In the genomic region with DNA sequence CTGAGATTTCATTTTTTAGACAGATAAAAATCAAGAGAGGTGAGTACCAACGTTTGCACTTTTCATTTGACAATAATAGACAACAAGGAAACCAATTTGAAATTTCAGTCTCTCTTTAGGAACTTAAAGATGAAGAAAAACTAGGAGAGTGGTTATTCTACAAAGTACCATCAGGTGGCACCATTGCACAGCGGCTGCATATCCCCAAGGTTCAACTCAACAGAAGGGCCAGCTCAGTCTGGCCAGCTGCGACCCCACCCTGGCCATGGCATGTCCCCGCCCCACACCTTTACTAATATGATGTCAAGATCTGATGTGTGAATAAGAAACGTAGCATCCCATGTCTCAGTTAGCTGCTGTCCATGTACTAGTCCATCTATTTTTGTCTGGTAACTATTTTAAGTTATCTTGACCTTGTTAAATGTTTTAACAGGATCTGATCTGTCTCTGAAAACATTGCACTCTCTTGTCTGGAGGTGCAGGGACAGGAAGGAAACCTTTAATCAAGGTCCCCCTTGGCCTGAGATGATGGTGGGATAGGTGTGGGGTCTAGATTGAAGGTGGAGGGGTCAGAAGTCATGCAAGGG, we compare ENCODE assay signal across 8 cellular contexts. TPM values are rescaled to one million over a fixed set of nuclear protein-coding genes. Genes with fewer than 3 reads are reported as not detected.
DNase-seq lines count a peak whose midpoint lies in the region; ATAC-seq and FAIRE-seq lines count a peak whose summit lies in the region.

No MANE protein-coding gene starts in this region.

- DNase-seq in Daoy (ENCODE audit: low read depth) (peak; percentile 61), NOMO-1 treated with dmso at 0.1 percent for 144 hours (lab: John Stamatoyannopoulos, UW; ENCODE audit: unreplicated experiment) (peak; percentile 18), anterior cingulate cortex (lab: John Stamatoyannopoulos, UW) (peak in 40 of 58 donors; percentile 1 to 55 (median 20)), hippocampal formation (lab: John Stamatoyannopoulos, UW) (peak; percentile 23 to 65), small intestine (peak; percentile 61)
- no peak for DNase-seq in central memory CD4-positive, alpha-beta T cell

- H3K27ac ChIP-seq in small intestine (ENCODE audit: low read depth in 1 of 2, low read length in 1 of 2), result no peak overlapping the region

- FAIRE-seq in small intestine (lab: Jason Lieb, UNC), result no peak

- peak; percentile 50 for ATAC-seq in HG03159 (IDR thresholded peaks at IDR 0.05; ENCODE audit: unreplicated experiment)
- ATAC-seq in HG02588 (IDR thresholded peaks at IDR 0.05; ENCODE audit: unreplicated experiment), result no peak

- peaks cover 0 to 2% of the 10 kb centered on the region in 2 donors for H3K27me3 ChIP-seq in small intestine (ENCODE audit: control insufficient read depth in 2 of 2, insufficient read depth in 2 of 2, low read length in 2 of 2)

- no peaks in the 10 kb centered on the region for H3K9me3 ChIP-seq in small intestine (ENCODE audit: control insufficient read depth, low read depth)

- H3K4me1 ChIP-seq in small intestine (ENCODE audit: control insufficient read depth in 2 of 2, insufficient read depth in 1 of 2, low read depth in 1 of 2, low read length in 1 of 2), result peaks cover 0 to 3% of the 10 kb centered on the region in 2 donors

- no peak overlapping the region for H3K4me3 ChIP-seq in small intestine (ENCODE audit: low read depth in 1 of 2, low read length in 2 of 2)

- no peaks in the 10 kb centered on the region for H3K36me3 ChIP-seq in small intestine (ENCODE audit: control insufficient read depth in 2 of 2, insufficient read depth in 2 of 2, low read length in 2 of 2)

- 1% methylated on average over 5 of the region's 5 CpGs for WGBS in small intestine, 3 donors

RNA-seq across cellular contexts. Expression of a gene that starts 35.5 kb away (rescaled TPM):
- 0.30 and 0.34 TPM in 2 replicates for total RNA-seq in Daoy (2014; rRNA removed; shearing (Covaris generic))
- 1 to 10 TPM in 2 of 3 donors, under 1 TPM in 1; 0.81 to 2.7 (median 1.1) TPM for polyA plus RNA-seq in small intestine
